Comparison of ENCODE assay signal across 16 cellular contexts in the genomic region with DNA sequence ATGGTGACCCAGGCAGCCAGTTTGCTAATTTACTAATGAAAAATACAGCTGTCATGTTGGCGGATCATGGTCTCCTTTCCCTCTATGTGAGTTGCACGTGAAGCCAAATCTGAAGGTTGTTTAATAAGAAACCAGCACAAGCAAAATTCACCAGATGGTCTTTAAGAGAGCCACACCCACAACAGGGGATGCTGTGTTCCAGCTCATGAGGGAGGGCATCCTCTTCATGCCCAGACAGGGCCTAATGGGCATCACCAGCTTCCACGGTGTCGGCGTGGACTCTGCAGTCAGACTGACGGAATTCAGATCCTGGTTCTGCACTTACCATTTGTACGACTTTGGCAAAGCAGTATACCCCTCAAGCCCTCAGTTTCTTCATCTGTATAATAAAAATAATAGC. TPM values are rescaled to one million over a fixed set of nuclear protein-coding genes. Genes with fewer than 3 reads are reported as not detected.
DNase-seq lines count a peak whose midpoint lies in the region; ATAC-seq and TF ChIP-seq lines count a peak whose summit lies in the region.
"Had no signal": no experiment of that assay in that cellular context is flagged by ENCODE, and none has a peak within 500 bp of the region (broad histone marks: within the 10 kb centered on the region; RNA-seq: fewer than 3 reads in every experiment).

No MANE protein-coding gene starts in this region.

- H3K27ac ChIP-seq in left ventricle myocardium inferior (replicated peaks) = peak overlapping the region; percentile 73

- no peak for ATAC-seq in Right ventricle myocardium inferior
- ATAC-seq in stimulated activated naive CD8-positive, alpha-beta T cell treated with anti-CD3 and anti-CD28 coated beads, Interleukin-15, Interleukin-2, amounts not matched to agents 100 U/mL and 50 U/mL, for 24 hours = no peak
- no peak for ATAC-seq in GM19023 (IDR thresholded peaks at IDR 0.05; ENCODE audit: unreplicated experiment)

- peaks cover 43% of the 10 kb centered on the region for H3K4me1 Mint-ChIP-seq in dendritic cell treated with granulocyte-macrophage colony-stimulating factor and Interleukin-4, amounts not matched to agents 40 ng/mL and 50 ng/mL, for 4 days (ENCODE audit: low read depth)
- H3K4me1 Mint-ChIP-seq: H9 had no signal

- peaks cover 30% of the 10 kb centered on the region for H3K9me3 ChIP-seq in left ventricle myocardium inferior (replicated peaks)

- no peak overlapping the region for H3K4me3 Mint-ChIP-seq in dendritic cell treated with granulocyte-macrophage colony-stimulating factor and Interleukin-4, amounts not matched to agents 40 ng/mL and 50 ng/mL, for 4 days
- H3K4me3 Mint-ChIP-seq: B cell; CD4-positive, alpha-beta T cell; H9 had no signal

- no peaks in the 10 kb centered on the region for H3K27me3 ChIP-seq in left ventricle myocardium inferior (ENCODE audit: low read depth)

- no peaks in the 10 kb centered on the region for H3K27me3 Mint-ChIP-seq in dendritic cell treated with granulocyte-macrophage colony-stimulating factor and Interleukin-4, amounts not matched to agents 40 ng/mL and 50 ng/mL, for 4 days
- H3K27me3 Mint-ChIP-seq: B cell; CD4-positive, alpha-beta T cell had no signal

- DNase-seq in left ventricle myocardium inferior (no peak), Right ventricle myocardium inferior (ENCODE audit: missing footprints) (no peak), NCI-H2171 treated with DMSO at 0.1 percent for 48 hours (lab: John Stamatoyannopoulos, UW) (peak; percentile 85), RPMI8226 (no peak)
- no peak for DNase-seq in stimulated activated naive CD8-positive, alpha-beta T cell treated with anti-CD3 and anti-CD28 coated beads, Interleukin-15, Interleukin-2, amounts not matched to agents 100 U/mL and 50 U/mL, for 24 hours
- DNase-seq: Calu3; CD4-positive, alpha-beta T cell; DMS153; DMS79 treated with DMSO at 0.1 percent for 48 hours; EL; GOT3; H9 had no signal

- TF ChIP-seq CTCF in left ventricle myocardium inferior (IDR thresholded peaks at IDR 0.05; ENCODE audit: borderline replicate concordance) = no peak

- H3K9me3 Mint-ChIP-seq in dendritic cell treated with granulocyte-macrophage colony-stimulating factor and Interleukin-4, amounts not matched to agents 40 ng/mL and 50 ng/mL, for 4 days = peaks cover 23% of the 10 kb centered on the region

- peaks cover 11% of the 10 kb centered on the region for H3K36me3 Mint-ChIP-seq in dendritic cell treated with granulocyte-macrophage colony-stimulating factor and Interleukin-4, amounts not matched to agents 40 ng/mL and 50 ng/mL, for 4 days (ENCODE audit: low read depth)

- peaks cover 5% of the 10 kb centered on the region for H3K36me3 ChIP-seq in left ventricle myocardium inferior

- peaks cover 31% of the 10 kb centered on the region for H3K4me1 ChIP-seq in left ventricle myocardium inferior

- intact Hi-C loops in left ventricle myocardium inferior (cut with micrococcal nuclease) (no loop called here), Right ventricle myocardium inferior (cut with DNase I) (no loop called here)
- intact Hi-C loops in dendritic cell treated with granulocyte-macrophage colony-stimulating factor and Interleukin-4, amounts not matched to agents 40 ng/mL and 50 ng/mL, for 4 days (cut with micrococcal nuclease) = no loop called here

- H3K4me3 ChIP-seq in left ventricle myocardium inferior = no peak overlapping the region

- H3K27ac Mint-ChIP-seq in dendritic cell treated with granulocyte-macrophage colony-stimulating factor and Interleukin-4, amounts not matched to agents 40 ng/mL and 50 ng/mL, for 4 days = peak overlapping the region; percentile 34
- H3K27ac Mint-ChIP-seq: CD4-positive, alpha-beta T cell; H9 had no signal

RNA-seq across cellular contexts. Expression of gene RHOQ, which starts 23.0 kb away (rescaled TPM):
- total RNA-seq in left ventricle myocardium inferior (380 TPM), Right ventricle myocardium inferior (415 TPM)

RNA-seq across cellular contexts. Expression of gene ATP6V1E2, which starts 23.1 kb away (rescaled TPM):
- total RNA-seq in left ventricle myocardium inferior = 9.1 TPM
- 6.7 TPM for total RNA-seq in Right ventricle myocardium inferior

RNA-seq across cellular contexts. Expression of gene TMEM247, which starts 39.9 kb away (rescaled TPM):
- total RNA-seq in left ventricle myocardium inferior (not detected), Right ventricle myocardium inferior (not detected)
- total RNA-seq: B cell; Calu3; CD4-positive, alpha-beta T cell; H9; HT-29 had no signal
